ENCODE assay signal across 14 cellular contexts in the genomic region with DNA sequence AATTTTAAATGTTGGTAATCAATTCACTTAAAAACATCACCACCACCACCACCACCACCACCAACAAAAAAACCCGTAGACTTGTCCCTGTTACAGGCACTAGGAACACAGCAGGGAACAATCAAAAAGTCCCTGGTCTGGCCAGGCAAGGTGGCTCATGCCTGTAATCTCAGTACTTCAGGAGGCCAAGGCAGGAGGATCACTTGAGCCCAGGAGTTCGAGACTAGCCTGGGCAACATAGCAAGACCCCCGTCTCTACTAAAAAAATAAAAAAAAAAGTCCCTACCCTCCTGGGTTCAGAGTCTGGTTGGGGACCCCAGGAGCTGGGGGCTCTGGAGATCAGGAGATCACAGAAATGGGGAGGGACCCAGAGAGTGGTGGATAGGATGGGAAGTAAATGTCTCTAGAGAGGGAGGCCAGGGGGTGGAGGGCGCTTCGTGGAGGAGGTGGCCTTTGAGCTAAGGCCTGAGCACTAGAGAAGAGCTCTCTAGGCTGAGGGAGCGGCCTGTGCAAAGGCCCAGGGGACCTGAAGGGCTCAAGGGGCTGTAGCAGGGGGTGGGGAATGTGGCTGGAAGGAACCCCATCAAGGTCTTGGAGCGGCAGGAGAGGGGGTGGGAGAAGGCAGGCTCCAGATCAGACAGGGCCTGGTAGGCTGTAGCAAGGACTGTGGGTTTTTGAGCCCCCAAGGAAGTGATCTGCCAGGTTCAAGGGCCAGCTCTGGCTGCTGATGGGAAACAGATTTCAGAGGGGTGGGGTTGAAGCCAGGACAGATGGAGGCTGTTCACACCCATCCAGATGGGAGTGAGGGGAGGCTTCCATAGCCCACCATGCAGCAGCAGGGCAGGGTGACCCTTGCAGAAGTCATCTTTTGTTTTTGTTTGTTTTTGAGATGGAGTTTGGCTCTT. TPM values are rescaled to one million over a fixed set of nuclear protein-coding genes. Genes with fewer than 3 reads are reported as not detected.
DNase-seq lines count a peak whose midpoint lies in the region; ATAC-seq lines count a peak whose summit lies in the region.
"Had no signal": no experiment of that assay in that cellular context is flagged by ENCODE, and none has a peak within 500 bp of the region (broad histone marks: within the 10 kb centered on the region; RNA-seq: fewer than 3 reads in every experiment).

No MANE protein-coding gene starts in this region.

- peak overlapping the region; percentile 93 for H3K27ac Mint-ChIP-seq in stimulated activated naive CD8-positive, alpha-beta T cell treated with anti-CD3 and anti-CD28 coated beads, Interleukin-15, Interleukin-2, amounts not matched to agents 100 ng/mL and 50 ng/mL, for 24 hours
- H3K27ac Mint-ChIP-seq in activated CD8-positive, alpha-beta T cell treated with anti-CD3 and anti-CD28 coated beads, Interleukin-2, amount 10 ng/mL, durations not matched to agents 7 days and 5 days = peak overlapping the region; percentile 71
- peak overlapping the region; percentile 86 for H3K27ac Mint-ChIP-seq in memory B cell
- H3K27ac Mint-ChIP-seq: endodermal cell had no signal

- intact Hi-C loops in posterior cingulate gyrus (cut with DNase I) = no loop called here

- H3K27me3 Mint-ChIP-seq in stimulated activated naive CD8-positive, alpha-beta T cell treated with anti-CD3 and anti-CD28 coated beads, Interleukin-15, Interleukin-2, amounts not matched to agents 100 ng/mL and 50 ng/mL, for 24 hours = no peaks in the 10 kb centered on the region
- no peaks in the 10 kb centered on the region for H3K27me3 Mint-ChIP-seq in activated CD8-positive, alpha-beta T cell treated with anti-CD3 and anti-CD28 coated beads, Interleukin-2, amount 10 ng/mL, durations not matched to agents 7 days and 5 days (ENCODE audit: low read depth)
- no peaks in the 10 kb centered on the region for H3K27me3 Mint-ChIP-seq in memory B cell

- H3K4me1 Mint-ChIP-seq in stimulated activated naive CD8-positive, alpha-beta T cell treated with anti-CD3 and anti-CD28 coated beads, Interleukin-15, Interleukin-2, amounts not matched to agents 100 ng/mL and 50 ng/mL, for 24 hours (ENCODE audit: low read depth) = peaks cover 88% of the 10 kb centered on the region
- peaks cover 76% of the 10 kb centered on the region for H3K4me1 Mint-ChIP-seq in activated CD8-positive, alpha-beta T cell treated with anti-CD3 and anti-CD28 coated beads, Interleukin-2, amount 10 ng/mL, durations not matched to agents 7 days and 5 days (ENCODE audit: low read depth)
- peaks cover 54% of the 10 kb centered on the region for H3K4me1 Mint-ChIP-seq in memory B cell

- peaks cover 68% of the 10 kb centered on the region for H3K36me3 Mint-ChIP-seq in stimulated activated naive CD8-positive, alpha-beta T cell treated with anti-CD3 and anti-CD28 coated beads, Interleukin-15, Interleukin-2, amounts not matched to agents 100 ng/mL and 50 ng/mL, for 24 hours (ENCODE audit: low read depth)
- H3K36me3 Mint-ChIP-seq in activated CD8-positive, alpha-beta T cell treated with anti-CD3 and anti-CD28 coated beads, Interleukin-2, amount 10 ng/mL, durations not matched to agents 7 days and 5 days (ENCODE audit: low read depth) = peaks cover 77% of the 10 kb centered on the region
- peaks cover 12% of the 10 kb centered on the region for H3K36me3 Mint-ChIP-seq in memory B cell

- POLR2A ChIA-PET in activated CD8-positive, alpha-beta T cell treated with anti-CD3 and anti-CD28 coated beads, Interleukin-2, amount 10 ng/mL, durations not matched to agents 7 days and 5 days (lab: Charles Lee) = interaction anchor here (0.8 to 2.6 kb wide), 4 partner anchors 28 to 297 kb away, joined by 3 to 10 read pairs (median 4); no protein-coding TSS in a partner anchor

- no peak for ATAC-seq in stimulated activated naive CD8-positive, alpha-beta T cell treated with anti-CD3 and anti-CD28 coated beads, Interleukin-15, Interleukin-2, amounts not matched to agents 100 U/mL and 50 U/mL, for 24 hours
- ATAC-seq in activated CD8-positive, alpha-beta T cell treated with anti-CD3 and anti-CD28 coated beads, Interleukin-2, amount 10 ng/mL, durations not matched to agents 7 days and 5 days = no peak
- ATAC-seq in memory B cell (ENCODE audit: low read depth) (no peak), GM19397 (IDR thresholded peaks at IDR 0.05; ENCODE audit: unreplicated experiment) (no peak), GM21390 (IDR thresholded peaks at IDR 0.05; ENCODE audit: unreplicated experiment) (no peak)
- ATAC-seq: HepG2 had no signal

- peak overlapping the region; percentile 10 for H3K4me3 Mint-ChIP-seq in stimulated activated naive CD8-positive, alpha-beta T cell treated with anti-CD3 and anti-CD28 coated beads, Interleukin-15, Interleukin-2, amounts not matched to agents 100 ng/mL and 50 ng/mL, for 24 hours
- H3K4me3 Mint-ChIP-seq in activated CD8-positive, alpha-beta T cell treated with anti-CD3 and anti-CD28 coated beads, Interleukin-2, amount 10 ng/mL, durations not matched to agents 7 days and 5 days = no peak overlapping the region
- no peak overlapping the region for H3K4me3 Mint-ChIP-seq in memory B cell
- H3K4me3 Mint-ChIP-seq: endodermal cell had no signal

- H3K9me3 Mint-ChIP-seq in stimulated activated naive CD8-positive, alpha-beta T cell treated with anti-CD3 and anti-CD28 coated beads, Interleukin-15, Interleukin-2, amounts not matched to agents 100 ng/mL and 50 ng/mL, for 24 hours = no peaks in the 10 kb centered on the region
- H3K9me3 Mint-ChIP-seq in activated CD8-positive, alpha-beta T cell treated with anti-CD3 and anti-CD28 coated beads, Interleukin-2, amount 10 ng/mL, durations not matched to agents 7 days and 5 days (ENCODE audit: insufficient read depth) = no peaks in the 10 kb centered on the region
- H3K9me3 Mint-ChIP-seq in memory B cell = no peaks in the 10 kb centered on the region
- H3K9me3 Mint-ChIP-seq: endodermal cell had no signal

- DNase-seq in stimulated activated naive CD8-positive, alpha-beta T cell treated with anti-CD3 and anti-CD28 coated beads, Interleukin-15, Interleukin-2, amounts not matched to agents 100 U/mL and 50 U/mL, for 24 hours = no peak
- DNase-seq in activated CD8-positive, alpha-beta T cell treated with anti-CD3 and anti-CD28 coated beads, Interleukin-2, amount 10 ng/mL, durations not matched to agents 7 days and 5 days = no peak
- DNase-seq in memory B cell (ENCODE audit: low spot score in 2 of 2) (no peak), posterior cingulate gyrus (no peak)
- DNase-seq: AML-193, amniotic stem cell, hypothalamus, NCI-H2029 treated with DMSO at 0.1 percent for 48 hours, NCI-H524 treated with DMSO at 0.1 percent for 48 hours had no signal

- CTCF ChIA-PET in activated CD8-positive, alpha-beta T cell treated with anti-CD3 and anti-CD28 coated beads, Interleukin-2, amount 10 ng/mL, durations not matched to agents 7 days and 5 days (lab: Charles Lee) = interaction anchor here (0.6 to 13.5 kb wide), 5 partner anchors 31 to 82 kb away, joined by 3 to 369 read pairs (median 3); no protein-coding TSS in a partner anchor

RNA-seq across cellular contexts. Expression of a gene that starts 24.8 kb away (rescaled TPM):
- total RNA-seq in activated CD8-positive, alpha-beta T cell treated with anti-CD3 and anti-CD28 coated beads, Interleukin-2, amount 10 ng/mL, durations not matched to agents 7 days and 5 days = 10 to 100 TPM; 32.5 to 39.9 TPM

RNA-seq across cellular contexts. Expression of a gene that starts 38.2 kb away (rescaled TPM):
- 100 to 1,000 TPM; 274 to 284 TPM for total RNA-seq in activated CD8-positive, alpha-beta T cell treated with anti-CD3 and anti-CD28 coated beads, Interleukin-2, amount 10 ng/mL, durations not matched to agents 7 days and 5 days
